Comparison of ENCODE assay signal across 20 cellular contexts in the genomic region with DNA sequence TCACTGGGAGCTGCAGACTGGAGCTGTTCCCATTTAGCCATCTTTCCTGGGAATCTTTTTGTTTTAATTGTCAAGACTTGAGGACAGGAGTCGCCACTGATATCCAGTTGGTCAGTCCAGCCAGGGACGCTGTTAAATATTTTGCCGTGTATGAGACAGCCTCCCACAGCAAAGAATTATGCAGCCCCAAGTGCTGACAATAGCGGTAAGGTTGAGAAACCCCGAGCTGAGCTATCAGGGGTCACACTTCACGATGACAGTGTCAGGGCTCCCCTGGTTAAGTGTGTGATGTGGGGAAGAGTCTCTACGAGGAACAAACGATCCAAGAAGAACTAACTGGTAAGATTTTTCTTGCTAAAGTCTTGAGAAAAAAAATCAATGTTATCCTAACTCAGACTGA.
"Had no signal": no experiment of that assay in that cellular context is flagged by ENCODE, and none has a peak within 500 bp of the region (broad histone marks: within the 10 kb centered on the region; RNA-seq: fewer than 3 reads in every experiment).

No MANE protein-coding gene starts in this region.

- DNase-seq: caudate nucleus; colonic mucosa; effector CD4-positive, alpha-beta T cell; endodermal cell; erythroblast; foreskin melanocyte; immature natural killer cell; mesendoderm; naive thymus-derived CD4-positive, alpha-beta T cell; nucleus accumbens; ovary; right lobe of liver; spleen; stimulated activated CD4-positive, alpha-beta T cell treated with anti-CD3 and anti-CD28 coated beads, Interleukin-15, amount 100 ng/mL, for 24 hours; stimulated activated CD4-positive, alpha-beta T cell treated with anti-CD3 and anti-CD28 coated beads, Interleukin-1b, Interleukin-23, amount 100 ng/mL, for 48 hours; stimulated activated naive CD4-positive, alpha-beta T cell; stomach; substantia nigra; upper lobe of left lung had no signal

- H3K27me3 ChIP-seq: colonic mucosa, ovary, right lobe of liver, spleen, stomach, upper lobe of left lung, vagina had no signal

- H3K27ac ChIP-seq: colonic mucosa, ovary, right lobe of liver, spleen, stomach, upper lobe of left lung, vagina had no signal

- H3K4me3 ChIP-seq: colonic mucosa, ovary, right lobe of liver, spleen, stomach, upper lobe of left lung, vagina had no signal

- H3K4me1 ChIP-seq: colonic mucosa, spleen, stomach, upper lobe of left lung had no signal

- ATAC-seq: naive thymus-derived CD4-positive, alpha-beta T cell; right lobe of liver had no signal

- H3K9me3 ChIP-seq: colonic mucosa, ovary, right lobe of liver, vagina had no signal

- H3K36me3 ChIP-seq: colonic mucosa, ovary, right lobe of liver, spleen, stomach, upper lobe of left lung, vagina had no signal
